ENCODE assay signal across 12 cellular contexts in genomic region chr9:114894206-114894605, GRCh38. TPM values are rescaled to one million over a fixed set of nuclear protein-coding genes. Genes with fewer than 3 reads are reported as not detected.
A peak's percentile ranks its signal among the peaks of the same experiment; 100 is the strongest.
DNase-seq lines count a peak whose midpoint lies in the region; ATAC-seq and TF ChIP-seq lines count a peak whose summit lies in the region.
"Had no signal": no experiment of that assay in that cellular context is flagged by ENCODE, and none has a peak within 500 bp of the region (broad histone marks: within the 10 kb centered on the region; RNA-seq: fewer than 3 reads in every experiment).

No MANE protein-coding gene starts in this region.

- peak overlapping the region; percentile 33 for H3K27ac ChIP-seq in A673 (ENCODE audit: low read depth, low read length, poor library complexity, severe bottlenecking)

- peaks cover 59% of the 10 kb centered on the region for H3K4me1 Mint-ChIP-seq in activated CD8-positive, alpha-beta T cell treated with anti-CD3 and anti-CD28 coated beads, Interleukin-2, amount 10 ng/mL, durations not matched to agents 7 days and 5 days (ENCODE audit: low read depth)

- no peak for TF ChIP-seq CTCF in A673 (conservative IDR thresholded peaks at IDR 0.05; ENCODE audit: low read depth, low read length)

- no TSS peak for BruUV-seq in A673 (replicated peaks; lab: Mats Ljungman, UMichigan)

- CTCF ChIA-PET in A673 (lab: Charles Lee): no interaction called here
- CTCF ChIA-PET in activated CD8-positive, alpha-beta T cell treated with anti-CD3 and anti-CD28 coated beads, Interleukin-2, amount 10 ng/mL, durations not matched to agents 7 days and 5 days (lab: Charles Lee): interaction anchor here (0.6 to 2.8 kb wide), 6 partner anchors 9 to 156 kb away, joined by 3 to 17 read pairs (median 3); no protein-coding TSS in a partner anchor

- H3K9me3 Mint-ChIP-seq in activated CD8-positive, alpha-beta T cell treated with anti-CD3 and anti-CD28 coated beads, Interleukin-2, amount 10 ng/mL, durations not matched to agents 7 days and 5 days (ENCODE audit: insufficient read depth): peaks cover 15% of the 10 kb centered on the region

- H3K36me3 ChIP-seq in A673 (ENCODE audit: insufficient read depth, low read length, poor library complexity, severe bottlenecking): no peaks in the 10 kb centered on the region

- ATAC-seq in activated CD8-positive, alpha-beta T cell treated with anti-CD3 and anti-CD28 coated beads, Interleukin-2, amount 10 ng/mL, durations not matched to agents 7 days and 5 days: no peak
- ATAC-seq in HG03045 (IDR thresholded peaks at IDR 0.05; ENCODE audit: unreplicated experiment): no peak
- ATAC-seq in HG02798 (IDR thresholded peaks at IDR 0.05; ENCODE audit: poor library complexity, unreplicated experiment): no peak

- peak overlapping the region; percentile 79 for H3K27ac Mint-ChIP-seq in activated CD8-positive, alpha-beta T cell treated with anti-CD3 and anti-CD28 coated beads, Interleukin-2, amount 10 ng/mL, durations not matched to agents 7 days and 5 days

- H3K27me3 Mint-ChIP-seq in activated CD8-positive, alpha-beta T cell treated with anti-CD3 and anti-CD28 coated beads, Interleukin-2, amount 10 ng/mL, durations not matched to agents 7 days and 5 days (ENCODE audit: low read depth): no peaks in the 10 kb centered on the region

- POLR2A ChIA-PET in A673 (lab: Charles Lee; ENCODE audit: low non-redundant PET): interaction anchor here (0.5 kb wide), 1 partner anchor 186 kb away, joined by 3 read pairs; no protein-coding TSS in a partner anchor
- POLR2A ChIA-PET in activated CD8-positive, alpha-beta T cell treated with anti-CD3 and anti-CD28 coated beads, Interleukin-2, amount 10 ng/mL, durations not matched to agents 7 days and 5 days (lab: Charles Lee): interaction anchor here (1.5 kb wide), 1 partner anchor 11 kb away, joined by 5 read pairs; no protein-coding TSS in a partner anchor

- peaks cover 19% of the 10 kb centered on the region for H3K4me1 ChIP-seq in A673 (ENCODE audit: insufficient read depth, low read length, poor library complexity, severe bottlenecking)

- no peak overlapping the region for H3K4me3 ChIP-seq in A673 (ENCODE audit: low read depth, low read length, poor library complexity, severe bottlenecking)

- peaks cover 46% of the 10 kb centered on the region for H3K36me3 Mint-ChIP-seq in activated CD8-positive, alpha-beta T cell treated with anti-CD3 and anti-CD28 coated beads, Interleukin-2, amount 10 ng/mL, durations not matched to agents 7 days and 5 days (ENCODE audit: low read depth)

- H3K4me3 Mint-ChIP-seq in activated CD8-positive, alpha-beta T cell treated with anti-CD3 and anti-CD28 coated beads, Interleukin-2, amount 10 ng/mL, durations not matched to agents 7 days and 5 days: no peak overlapping the region

- intact Hi-C loops in A673 (cut with micrococcal nuclease; ENCODE audit: unreplicated experiment): no loop called here

- no peaks in the 10 kb centered on the region for H3K27me3 ChIP-seq in A673 (replicated peaks; ENCODE audit: insufficient read depth, low read depth, low read length, poor library complexity)

- H3K9me3 ChIP-seq in A673 (ENCODE audit: low read depth, low read length, poor library complexity, severe bottlenecking): no peaks in the 10 kb centered on the region

- DNase-seq in A673 (ENCODE audit: low spot score) (no peak), EL (peak; percentile 83), kidney tubule cell (ENCODE audit: low spot score) (peak; percentile 55), NCI-H1436 (lab: John Stamatoyannopoulos, UW) (no peak)
- no peak for DNase-seq in activated CD8-positive, alpha-beta T cell treated with anti-CD3 and anti-CD28 coated beads, Interleukin-2, amount 10 ng/mL, durations not matched to agents 7 days and 5 days
- no peak for DNase-seq in effector CD4-positive, alpha-beta T cell
- DNase-seq: activated T-cell treated with anti-CD3 and anti-CD28 coated beads for 4 hours, kidney, NCI-H1694, retina had no signal

RNA-seq across cellular contexts. Expression of gene TNFSF8, which starts 36.2 kb away (rescaled TPM):
- total RNA-seq in A673 (2021): not detected in 2 replicates
- total RNA-seq in activated CD8-positive, alpha-beta T cell treated with anti-CD3 and anti-CD28 coated beads, Interleukin-2, amount 10 ng/mL, durations not matched to agents 7 days and 5 days: 10 to 100 TPM; 52.6 to 55.3 TPM

Comparison
In these comparisons a context has a peak if more than half of its experiments do, and no peak if none do; other contexts are left out.
1. DNase-seq: peak in EL (single experiment) and kidney tubule cell (single experiment); none in A673 (single experiment), activated CD8-positive, alpha-beta T cell treated with anti-CD3 and anti-CD28 coated beads, Interleukin-2, amount 10 ng/mL, durations not matched to agents 7 days and 5 days (single experiment), effector CD4-positive, alpha-beta T cell (single experiment) and NCI-H1436 (single experiment).
2. RNA of gene TNFSF8, which starts 36.2 kb away (total RNA-seq): 52.6 to 55.3 TPM in activated CD8-positive, alpha-beta T cell treated with anti-CD3 and anti-CD28 coated beads, Interleukin-2, amount 10 ng/mL, durations not matched to agents 7 days and 5 days; not detected in A673; every median in the first group is over 10 times any median in the second.